ENCODE assay signal across 20 cellular contexts in genomic region chr15:56934269-56934668, GRCh38. TPM values are rescaled to one million over a fixed set of nuclear protein-coding genes. Genes with fewer than 3 reads are reported as not detected.
DNase-seq lines count a peak whose midpoint lies in the region; ATAC-seq, FAIRE-seq and TF ChIP-seq lines count a peak whose summit lies in the region.
"Had no signal": no experiment of that assay in that cellular context is flagged by ENCODE, and none has a peak within 500 bp of the region (broad histone marks: within the 10 kb centered on the region; RNA-seq: fewer than 3 reads in every experiment).

No MANE protein-coding gene starts in this region.

- H3K4me2 ChIP-seq in IMR-90 (ENCODE audit: low read depth, low read length), result no peak overlapping the region

- H2AFZ ChIP-seq in IMR-90 (replicated peaks; ENCODE audit: low read length, poor library complexity), result no peak overlapping the region

- H3K9me1 ChIP-seq in IMR-90 (ENCODE audit: insufficient read depth, low read length), result peaks cover 4% of the 10 kb centered on the region; the same call in 1 of the 2 replicates

- POLR2A ChIA-PET in CD4-positive, alpha-beta T cell (lab: Charles Lee), result interaction anchor here (3.0 kb wide), 1 partner anchor 16 kb away, joined by 9 read pairs; the partner anchor contains the start of gene TCF12
- POLR2A ChIA-PET in IMR-90 (lab: Charles Lee; ENCODE audit: unreplicated experiment), result no interaction called here

- H2AK5ac ChIP-seq in IMR-90 (ENCODE audit: low read depth, low read length), result no peak overlapping the region

- 100% methylated on average over 1 of the region's 5 CpGs; no CpG with 5 or more reads in 1 of the 2 experiments for WGBS in IMR-90 (ENCODE audit: extremely low coverage in 2 of 2, insufficient read length in 1 of 2), 2 experiments
- WGBS in thyroid gland, 2 donors, result 58 to 60% methylated on average over 5 of the region's 5 CpGs

- H3K9me3 Mint-ChIP-seq in CD4-positive, alpha-beta T cell, result peaks cover 2% of the 10 kb centered on the region
- H3K9me3 Mint-ChIP-seq in chondrocyte (ENCODE audit: low read depth), result peaks cover 17% of the 10 kb centered on the region

- H4K91ac ChIP-seq in IMR-90 (ENCODE audit: insufficient read depth, low read depth, low read length), result no peak overlapping the region

- TF ChIP-seq POLR2A in IMR-90 (IDR thresholded peaks at IDR 0.05; ENCODE audit: low read depth, low read length) (no peak), thyroid gland (IDR thresholded peaks at IDR 0.05) (no peak)

- H4K5ac ChIP-seq in IMR-90 (ENCODE audit: low read depth, low read length), result no peak overlapping the region

- H3K9me3 ChIP-seq in CD4-positive, alpha-beta T cell (ENCODE audit: control insufficient read depth, low read length), result no peaks in the 10 kb centered on the region
- H3K9me3 ChIP-seq in IMR-90 (ENCODE audit: control insufficient read depth, insufficient read depth, low read length) (0 out of 2 replicates have a peak, but pooled peaks cover 2% of the 10 kb centered on the region), thyroid gland (no peaks in the 10 kb centered on the region)

- CTCF ChIA-PET in CD4-positive, alpha-beta T cell (lab: Charles Lee), result interaction anchor here (1.4 kb wide), 1 partner anchor 16 kb away, joined by 3 read pairs; the partner anchor contains the start of gene TCF12
- CTCF ChIA-PET in IMR-90 (lab: Yijun Ruan, JAX), result no interaction called here

- H3K4me3 ChIP-seq in IMR-90 (ENCODE audit: insufficient read depth, low read depth, low read length) (no peak overlapping the region), bronchial epithelial cell (ENCODE audit: low read depth, low read length) (no peak overlapping the region), thyroid gland (replicated peaks in 1 of 3) (no peak overlapping the region)
- H3K4me3 ChIP-seq: HAP-1 had no signal

- H3K27ac ChIP-seq in CD4-positive, alpha-beta T cell (ENCODE audit: low read depth, low read length), result no peak overlapping the region
- no peak overlapping the region for H3K27ac ChIP-seq in IMR-90 (ENCODE audit: insufficient read depth, low read length)
- no peak overlapping the region for H3K27ac ChIP-seq in thyroid gland

- in situ Hi-C loops in IMR-90 (cut with MboI; ENCODE audit: low sequenced_read_pairs), result no loop called here

- intact Hi-C loops in CD4-positive, alpha-beta T cell (cut with DNase I, micrococcal nuclease), result loop anchor here in 1 of 2 experiments (10.0 kb wide), 1 partner anchor 131 kb away; no protein-coding TSS in a partner anchor
- intact Hi-C loops in IMR-90 (cut with micrococcal nuclease) (no loop called here), left colon (cut with DNase I, micrococcal nuclease) (no loop called here), thyroid gland (cut with DNase I) (no loop called here)

- H3K79me1 ChIP-seq in IMR-90 (ENCODE audit: low read depth in 1 of 2, low read length in 2 of 2), result peaks cover 26 to 66% of the 10 kb centered on the region in 2 experiments

- no peaks in the 10 kb centered on the region for H3K27me3 ChIP-seq in CD4-positive, alpha-beta T cell (ENCODE audit: control insufficient read depth, insufficient read depth, low read length)
- no peaks in the 10 kb centered on the region for H3K27me3 ChIP-seq in IMR-90 (ENCODE audit: control insufficient read depth, insufficient read depth, low read length)
- H3K27me3 ChIP-seq in bronchial epithelial cell (ENCODE audit: control insufficient read depth, insufficient read depth, low read length), result no peaks in the 10 kb centered on the region
- no peaks in the 10 kb centered on the region for H3K27me3 ChIP-seq in thyroid gland

- no peaks in the 10 kb centered on the region for H3K27me3 Mint-ChIP-seq in CD4-positive, alpha-beta T cell
- no peaks in the 10 kb centered on the region for H3K27me3 Mint-ChIP-seq in chondrocyte (ENCODE audit: low read depth)

- no peak for DNase-seq in CD4-positive, alpha-beta T cell
- peak; percentile 23 for DNase-seq in IMR-90
- DNase-seq in bronchial epithelial cell (ENCODE audit: low read depth), result peak; percentile 46
- no peak for DNase-seq in left colon
- no peak for DNase-seq in NCI-H526 treated with DMSO at 0.1 percent for 48 hours (lab: John Stamatoyannopoulos, UW)
- no peak for DNase-seq in thyroid gland
- no peak for DNase-seq in chondrocyte (ENCODE audit: low spot score)
- DNase-seq: activated CD4-positive, alpha-beta T cell treated with anti-CD3 and anti-CD28 coated beads, Interleukin-2, amount 50 U/mL, for 1 hour; activated gamma-delta T cell treated with Interleukin-2 at 50 U/mL for 16 hours; activated T-cell treated with anti-CD3 and anti-CD28 coated beads for 4 hours; aorta; CD8-positive, alpha-beta T cell; DMS79; NCI-H1930; NCI-H510A; nephron progenitor cell; stimulated activated CD8-positive, alpha-beta memory T cell treated with anti-CD3 and anti-CD28 coated beads, Interleukin-4, amount 100 ng/mL, for 48 hours had no signal

- no peak overlapping the region for H3K4ac ChIP-seq in IMR-90 (ENCODE audit: low read depth, low read length)

- H3K4me1 Mint-ChIP-seq in CD4-positive, alpha-beta T cell (ENCODE audit: low read depth), result peaks cover 95% of the 10 kb centered on the region
- peaks cover 57% of the 10 kb centered on the region for H3K4me1 Mint-ChIP-seq in chondrocyte (ENCODE audit: low read depth)

- peaks cover 4% of the 10 kb centered on the region for H3K36me3 ChIP-seq in IMR-90 (ENCODE audit: control insufficient read depth, insufficient read depth, low read length)
- H3K36me3 ChIP-seq in bronchial epithelial cell (ENCODE audit: control insufficient read depth, insufficient read depth, low read length), result no peaks in the 10 kb centered on the region
- H3K36me3 ChIP-seq in thyroid gland, result no peaks in the 10 kb centered on the region

- peaks cover 10% of the 10 kb centered on the region for H3K4me1 ChIP-seq in IMR-90 (ENCODE audit: control insufficient read depth, insufficient read depth, low read length)
- peaks cover 27 to 40% of the 10 kb centered on the region in 2 donors for H3K4me1 ChIP-seq in thyroid gland

- no peak for ATAC-seq in CD4-positive, alpha-beta T cell (ENCODE audit: poor library complexity)
- ATAC-seq in IMR-90 (ENCODE audit: low read depth), result no peak
- ATAC-seq in left colon, result peak; percentile 60
- no peak for ATAC-seq in GM21717 (IDR thresholded peaks at IDR 0.05; ENCODE audit: unreplicated experiment)
- ATAC-seq: CD8-positive, alpha-beta T cell had no signal

- TF ChIP-seq RAD21 in IMR-90 (IDR thresholded peaks at IDR 0.05; ENCODE audit: low read length), result no peak

- TF ChIP-seq CTCF in CD4-positive, alpha-beta T cell (IDR thresholded peaks at IDR 0.05), result no peak
- TF ChIP-seq CTCF in IMR-90 (conservative IDR thresholded peaks at IDR 0.05; ENCODE audit: low read depth, low read length) (no peak), bronchial epithelial cell (IDR thresholded peaks at IDR 0.05; ENCODE audit: insufficient read depth, low read length, severe bottlenecking) (no peak), thyroid gland (IDR thresholded peaks at IDR 0.05) (no peak), chondrocyte (IDR thresholded peaks at IDR 0.05) (no peak)

- no peak overlapping the region for H3K23ac ChIP-seq in IMR-90 (ENCODE audit: low read depth, low read length)

- peak; percentile 75 for FAIRE-seq in bronchial epithelial cell (lab: Jason Lieb, UNC)
- FAIRE-seq: frontal cortex had no signal

- no peak overlapping the region for H2AK9ac ChIP-seq in IMR-90 (replicated peaks; ENCODE audit: low read depth, low read length, poor library complexity)

- no peak overlapping the region for H4K8ac ChIP-seq in IMR-90 (ENCODE audit: low read depth in 2 of 2, low read length in 2 of 2)

- BruUV-seq in IMR-90 (replicated peaks; lab: Mats Ljungman, UMichigan), result no TSS peak

- no peak overlapping the region for H3K14ac ChIP-seq in IMR-90 (replicated peaks; ENCODE audit: low read depth, low read length)

- H3K56ac ChIP-seq in IMR-90 (ENCODE audit: extremely low read depth, insufficient read depth, low read length), result no peak overlapping the region

- H2BK15ac ChIP-seq in IMR-90 (ENCODE audit: low read depth, low read length), result no peak overlapping the region

- H2BK5ac ChIP-seq in IMR-90 (ENCODE audit: low read depth, low read length, poor library complexity, severe bottlenecking), result no peak overlapping the region

- H3K27ac Mint-ChIP-seq in CD4-positive, alpha-beta T cell, result no peak overlapping the region
- H3K27ac Mint-ChIP-seq in chondrocyte (ENCODE audit: unreplicated experiment), result no peak overlapping the region
- H3K27ac Mint-ChIP-seq: CD8-positive, alpha-beta T cell; nephron progenitor cell had no signal

- H4K20me1 ChIP-seq in IMR-90 (ENCODE audit: insufficient read depth, low read length), result peaks cover 62% of the 10 kb centered on the region; the same call in 1 of the 2 replicates

- no peak overlapping the region for H3K9ac ChIP-seq in IMR-90 (ENCODE audit: low read depth, low read length)

- peak overlapping the region; percentile 27 for H3K4me3 Mint-ChIP-seq in CD4-positive, alpha-beta T cell
- no peak overlapping the region for H3K4me3 Mint-ChIP-seq in chondrocyte (ENCODE audit: unreplicated experiment)
- H3K4me3 Mint-ChIP-seq: CD8-positive, alpha-beta T cell; nephron progenitor cell had no signal

- peaks cover 81% of the 10 kb centered on the region for H3K36me3 Mint-ChIP-seq in CD4-positive, alpha-beta T cell (ENCODE audit: low read depth)
- peaks cover 10% of the 10 kb centered on the region for H3K36me3 Mint-ChIP-seq in chondrocyte (ENCODE audit: low read depth)

- dilution Hi-C loops in IMR-90 (cut with HindIII; ENCODE audit: low sequenced_read_pairs, unreplicated experiment), result no loop called here

- no peak overlapping the region for H2BK20ac ChIP-seq in IMR-90 (ENCODE audit: low read depth, low read length)

- H2BK120ac ChIP-seq in IMR-90 (ENCODE audit: low read depth, low read length), result no peak overlapping the region

- H3K18ac ChIP-seq in IMR-90 (ENCODE audit: low read depth, low read length), result no peak overlapping the region

TF ChIP-seq in IMR-90, 13 proteins besides CTCF, POLR2A, EP300 and RAD21:
- TF ChIP-seq CHD1 (IDR thresholded peaks at IDR 0.05; ENCODE audit: low read depth, low read length) (no peak), BHLHE40 (IDR thresholded peaks at IDR 0.05; ENCODE audit: low read depth, low read length) (no peak), MXI1 (IDR thresholded peaks at IDR 0.05; ENCODE audit: borderline replicate concordance, low read depth, low read length) (no peak)

RNA-seq across cellular contexts. Expression of gene TCF12, which starts 15.8 kb away (rescaled TPM):
- total RNA-seq in CD4-positive, alpha-beta T cell, result 10 to 100 TPM; 54.0 TPM
- total RNA-seq in IMR-90 (2012; rRNA removed) (123 and 160 TPM in 2 replicates), bronchial epithelial cell (33.2 and 69.3 TPM in 2 replicates), left colon (10 to 100 TPM; 80.5 to 82.8 TPM), thyroid gland (100 to 1,000 TPM in 2 of 4 donors, 10 to 100 TPM in 2; 54.8 to 156 (median 108) TPM), chondrocyte (106 to 154 TPM (median 110 TPM) in 3 replicates)
- 78.5 and 79.4 TPM in 2 replicates for polyA plus RNA-seq in IMR-90 (2012; rRNA removed)
- 36.3 and 53.9 TPM in 2 replicates for polyA plus RNA-seq in IMR-90 (2012; cell fraction: cytosol; rRNA removed)
- polyA plus RNA-seq in IMR-90 (2012; cell fraction: nucleus; rRNA removed; ENCODE audit: low replicate concordance), result 29.9 and 83.9 TPM in 2 replicates

Comparison
In these comparisons a context has a peak if more than half of its experiments do, and no peak if none do; other contexts are left out.
1. DNase-seq: peak in IMR-90 (single experiment) and bronchial epithelial cell (single experiment); none in CD4-positive, alpha-beta T cell (0 of 10), left colon (0 of 2), NCI-H526 treated with DMSO at 0.1 percent for 48 hours (single experiment), thyroid gland (0 of 2) and chondrocyte (single experiment).